37 cellular contexts compared by ENCODE assay signal in genomic region chr16:59154295-59154694, GRCh38.
"Had no signal": no experiment of that assay in that cellular context is flagged by ENCODE, and none has a peak within 500 bp of the region (broad histone marks: within the 10 kb centered on the region; RNA-seq: fewer than 3 reads in every experiment).

No MANE protein-coding gene starts in this region.

- H3K36me3 Mint-ChIP-seq: activated CD8-positive, alpha-beta memory T cell treated with anti-CD3 and anti-CD28 coated beads, Interleukin-2, amount 10 ng/mL, durations not matched to agents 7 days and 5 days; activated naive CD4-positive, alpha-beta T cell treated with anti-CD3 and anti-CD28 coated beads, Interleukin-2, amount 10 ng/mL, durations not matched to agents 7 days and 5 days; activated naive CD4-positive, alpha-beta T cell treated with anti-CD3 and anti-CD28 coated beads, Interleukin-2, amount 50 U/mL, for 24 hours; activated naive CD8-positive, alpha-beta T cell; activated naive CD8-positive, alpha-beta T cell treated with anti-CD3 and anti-CD28 coated beads, Interleukin-2, amount 10 ng/mL, durations not matched to agents 7 days and 5 days; brain; WTC11 had no signal

- H3K36me3 ChIP-seq: ascending aorta, cardiac muscle cell, WERI-Rb-1 had no signal

- H3K27me3 Mint-ChIP-seq: activated CD4-positive, alpha-beta memory T cell treated with anti-CD3 and anti-CD28 coated beads, Interleukin-2, amount 10 ng/mL, durations not matched to agents 7 days and 5 days; activated CD4-positive, alpha-beta T cell treated with anti-CD3 and anti-CD28 coated beads, Interleukin-2, amount 10 ng/mL, durations not matched to agents 7 days and 5 days; activated CD8-positive, alpha-beta memory T cell treated with anti-CD3 and anti-CD28 coated beads, Interleukin-2, amount 10 ng/mL, durations not matched to agents 7 days and 5 days; activated naive CD4-positive, alpha-beta T cell treated with anti-CD3 and anti-CD28 coated beads, Interleukin-2, amount 10 ng/mL, durations not matched to agents 7 days and 5 days; activated naive CD4-positive, alpha-beta T cell treated with anti-CD3 and anti-CD28 coated beads, Interleukin-2, amount 50 U/mL, for 24 hours; activated naive CD8-positive, alpha-beta T cell; activated naive CD8-positive, alpha-beta T cell treated with anti-CD3 and anti-CD28 coated beads, Interleukin-2, amount 10 ng/mL, durations not matched to agents 7 days and 5 days; activated naive CD8-positive, alpha-beta T cell treated with anti-CD3 and anti-CD28 coated beads, Interleukin-2, amount 50 U/mL, for 24 hours; activated T-cell treated with anti-CD3 and anti-CD28 coated beads, Interleukin-2, amount 50 U/mL, for 24 hours; central memory CD8-positive, alpha-beta T cell had no signal

- H3K4me1 Mint-ChIP-seq: activated CD4-positive, alpha-beta memory T cell treated with anti-CD3 and anti-CD28 coated beads, Interleukin-2, amount 10 ng/mL, durations not matched to agents 7 days and 5 days; activated CD4-positive, alpha-beta T cell treated with anti-CD3 and anti-CD28 coated beads for 36 hours; activated CD4-positive, alpha-beta T cell treated with anti-CD3 and anti-CD28 coated beads, Interleukin-2, amount 10 ng/mL, durations not matched to agents 7 days and 5 days; activated CD8-positive, alpha-beta memory T cell treated with anti-CD3 and anti-CD28 coated beads, Interleukin-2, amount 10 ng/mL, durations not matched to agents 7 days and 5 days; activated naive CD4-positive, alpha-beta T cell treated with anti-CD3 and anti-CD28 coated beads, Interleukin-2, amount 10 ng/mL, durations not matched to agents 7 days and 5 days; activated naive CD4-positive, alpha-beta T cell treated with anti-CD3 and anti-CD28 coated beads, Interleukin-2, amount 50 U/mL, for 24 hours; activated naive CD8-positive, alpha-beta T cell treated with anti-CD3 and anti-CD28 coated beads, Interleukin-2, amount 10 ng/mL, durations not matched to agents 7 days and 5 days; activated naive CD8-positive, alpha-beta T cell treated with anti-CD3 and anti-CD28 coated beads, Interleukin-2, amount 50 U/mL, for 24 hours; brain; central memory CD8-positive, alpha-beta T cell; WTC11 had no signal

- H3K27me3 ChIP-seq: ascending aorta, cardiac muscle cell had no signal

- DNase-seq: activated CD4-positive, alpha-beta memory T cell treated with anti-CD3 and anti-CD28 coated beads, Interleukin-2, amount 10 ng/mL, durations not matched to agents 7 days and 5 days; activated CD4-positive, alpha-beta T cell treated with anti-CD3 and anti-CD28 coated beads for 1 hour; activated CD4-positive, alpha-beta T cell treated with anti-CD3 and anti-CD28 coated beads for 36 hours; activated CD4-positive, alpha-beta T cell treated with anti-CD3 and anti-CD28 coated beads for 48 hours; activated CD4-positive, alpha-beta T cell treated with anti-CD3 and anti-CD28 coated beads, Interleukin-2, amount 10 ng/mL, durations not matched to agents 7 days and 5 days; activated CD4-positive, alpha-beta T cell treated with anti-CD3 and anti-CD28 coated beads, Interleukin-2, amount 50 U/mL, for 48 hours; activated CD4-positive, CD25-positive, alpha-beta regulatory T cell; activated CD8-positive, alpha-beta memory T cell treated with anti-CD3 and anti-CD28 coated beads for 24 hours; activated CD8-positive, alpha-beta memory T cell treated with anti-CD3 and anti-CD28 coated beads, Interleukin-2, amount 10 ng/mL, durations not matched to agents 7 days and 5 days; activated CD8-positive, alpha-beta memory T cell treated with anti-CD3 and anti-CD28 coated beads, Interleukin-2, amount 50 U/mL, for 48 hours; activated CD8-positive, alpha-beta T cell treated with anti-CD3 and anti-CD28 coated beads, Interleukin-2, amount 10 ng/mL, durations not matched to agents 7 days and 5 days; activated effector memory CD4-positive, alpha-beta T cell treated with Interleukin-2 at 50 U/mL for 16 hours; activated gamma-delta T cell; activated naive CD4-positive, alpha-beta T cell treated with anti-CD3 and anti-CD28 coated beads, Interleukin-2, amount 10 ng/mL, durations not matched to agents 7 days and 5 days; activated naive CD4-positive, alpha-beta T cell treated with Interleukin-2 at 50 U/mL for 16 hours; activated naive CD8-positive, alpha-beta T cell treated with anti-CD3 and anti-CD28 coated beads, Interleukin-2, amount 10 ng/mL, durations not matched to agents 7 days and 5 days; activated naive CD8-positive, alpha-beta T cell treated with anti-CD3 and anti-CD28 coated beads, Interleukin-2, amount 50 U/mL, for 24 hours; activated T-cell treated with anti-CD3 and anti-CD28 coated beads, Interleukin-2, amount 50 U/mL, for 24 hours; activated T-cell treated with anti-CD3 and anti-CD28 coated beads, Interleukin-2, amount 50 U/mL, for 48 hours; amygdala; anterior cingulate cortex; caudate nucleus; cerebellar nuclear complex; T-helper 1 cell; T-helper 2 cell; T-helper 9 cell; WERI-Rb-1 had no signal

- H3K9me3 Mint-ChIP-seq: activated CD4-positive, alpha-beta T cell treated with anti-CD3 and anti-CD28 coated beads, Interleukin-2, amount 10 ng/mL, durations not matched to agents 7 days and 5 days; activated naive CD4-positive, alpha-beta T cell treated with anti-CD3 and anti-CD28 coated beads, Interleukin-2, amount 10 ng/mL, durations not matched to agents 7 days and 5 days; activated naive CD8-positive, alpha-beta T cell treated with anti-CD3 and anti-CD28 coated beads, Interleukin-2, amount 10 ng/mL, durations not matched to agents 7 days and 5 days; activated naive CD8-positive, alpha-beta T cell treated with anti-CD3 and anti-CD28 coated beads, Interleukin-2, amount 50 U/mL, for 24 hours; activated T-cell treated with anti-CD3 and anti-CD28 coated beads, Interleukin-2, amount 50 U/mL, for 24 hours; activated T-helper 2 cell treated with anti-CD3 and anti-CD28 coated beads, Interferon-gamma antibody, Interleukin-2, Interleukin-4, amounts not matched to agents 10 μg/mL and 5 μg/mL and 100 μg/mL, durations not matched to agents 14 hours and 24 hours and 36 hours; brain; T-helper 1 cell treated with Interleukin-12 subunit alpha and Interleukin-12 subunit beta and Interleukin-4 antibody, amounts not matched to agents 30 μg/mL and 1 μg/mL, for 36 hours; T-helper 2 cell treated with Interferon-gamma antibody and Interleukin-4, amounts not matched to agents 5 μg/mL and 100 μg/mL, for 36 hours; WTC11 had no signal

- H3K27ac Mint-ChIP-seq: activated CD4-positive, alpha-beta memory T cell treated with anti-CD3 and anti-CD28 coated beads, Interleukin-2, amount 10 ng/mL, durations not matched to agents 7 days and 5 days; activated CD4-positive, alpha-beta T cell treated with anti-CD3 and anti-CD28 coated beads for 36 hours; activated CD4-positive, alpha-beta T cell treated with anti-CD3 and anti-CD28 coated beads, Interleukin-2, amount 10 ng/mL, durations not matched to agents 7 days and 5 days; activated CD8-positive, alpha-beta memory T cell treated with anti-CD3 and anti-CD28 coated beads, Interleukin-2, amount 10 ng/mL, durations not matched to agents 7 days and 5 days; activated CD8-positive, alpha-beta T cell treated with anti-CD3 and anti-CD28 coated beads, Interleukin-2, amount 10 ng/mL, durations not matched to agents 7 days and 5 days; activated naive CD4-positive, alpha-beta T cell treated with anti-CD3 and anti-CD28 coated beads, Interleukin-2, amount 10 ng/mL, durations not matched to agents 7 days and 5 days; activated naive CD4-positive, alpha-beta T cell treated with anti-CD3 and anti-CD28 coated beads, Interleukin-2, amount 50 U/mL, for 24 hours; activated naive CD8-positive, alpha-beta T cell; activated naive CD8-positive, alpha-beta T cell treated with anti-CD3 and anti-CD28 coated beads, Interleukin-2, amount 10 ng/mL, durations not matched to agents 7 days and 5 days; activated naive CD8-positive, alpha-beta T cell treated with anti-CD3 and anti-CD28 coated beads, Interleukin-2, amount 50 U/mL, for 24 hours; activated T-cell treated with anti-CD3 and anti-CD28 coated beads, Interleukin-2, amount 50 U/mL, for 24 hours; activated T-helper 2 cell treated with anti-CD3 and anti-CD28 coated beads, Interferon-gamma antibody, Interleukin-2, Interleukin-4, amounts not matched to agents 10 μg/mL and 5 μg/mL and 100 μg/mL, durations not matched to agents 14 hours and 24 hours and 36 hours; brain; T-helper 1 cell treated with Interleukin-12 subunit alpha and Interleukin-12 subunit beta and Interleukin-4 antibody, amounts not matched to agents 30 μg/mL and 1 μg/mL, for 36 hours; T-helper 2 cell treated with Interferon-gamma antibody and Interleukin-4, amounts not matched to agents 5 μg/mL and 100 μg/mL, for 36 hours; WTC11 had no signal

- H3K4me3 ChIP-seq: ascending aorta, cardiac muscle cell had no signal

- H3K9me3 ChIP-seq: ascending aorta had no signal

- H3K4me3 Mint-ChIP-seq: activated CD4-positive, alpha-beta memory T cell treated with anti-CD3 and anti-CD28 coated beads, Interleukin-2, amount 10 ng/mL, durations not matched to agents 7 days and 5 days; activated CD4-positive, alpha-beta T cell treated with anti-CD3 and anti-CD28 coated beads for 36 hours; activated CD4-positive, alpha-beta T cell treated with anti-CD3 and anti-CD28 coated beads, Interleukin-2, amount 10 ng/mL, durations not matched to agents 7 days and 5 days; activated CD8-positive, alpha-beta memory T cell treated with anti-CD3 and anti-CD28 coated beads, Interleukin-2, amount 10 ng/mL, durations not matched to agents 7 days and 5 days; activated CD8-positive, alpha-beta T cell treated with anti-CD3 and anti-CD28 coated beads, Interleukin-2, amount 10 ng/mL, durations not matched to agents 7 days and 5 days; activated naive CD4-positive, alpha-beta T cell treated with anti-CD3 and anti-CD28 coated beads, Interleukin-2, amount 10 ng/mL, durations not matched to agents 7 days and 5 days; activated naive CD4-positive, alpha-beta T cell treated with anti-CD3 and anti-CD28 coated beads, Interleukin-2, amount 50 U/mL, for 24 hours; activated naive CD8-positive, alpha-beta T cell; activated naive CD8-positive, alpha-beta T cell treated with anti-CD3 and anti-CD28 coated beads, Interleukin-2, amount 10 ng/mL, durations not matched to agents 7 days and 5 days; activated naive CD8-positive, alpha-beta T cell treated with anti-CD3 and anti-CD28 coated beads, Interleukin-2, amount 50 U/mL, for 24 hours; activated T-cell treated with anti-CD3 and anti-CD28 coated beads, Interleukin-2, amount 50 U/mL, for 24 hours; brain; central memory CD8-positive, alpha-beta T cell; T-helper 1 cell treated with Interleukin-12 subunit alpha and Interleukin-12 subunit beta and Interleukin-4 antibody, amounts not matched to agents 30 μg/mL and 1 μg/mL, for 36 hours; T-helper 2 cell treated with Interferon-gamma antibody and Interleukin-4, amounts not matched to agents 5 μg/mL and 100 μg/mL, for 36 hours; WTC11 had no signal

- H3K27ac ChIP-seq: ascending aorta, cardiac muscle cell, WERI-Rb-1 had no signal

- H3K4me1 ChIP-seq: ascending aorta had no signal
